ENCODE assay signal across 11 cellular contexts in the genomic region with DNA sequence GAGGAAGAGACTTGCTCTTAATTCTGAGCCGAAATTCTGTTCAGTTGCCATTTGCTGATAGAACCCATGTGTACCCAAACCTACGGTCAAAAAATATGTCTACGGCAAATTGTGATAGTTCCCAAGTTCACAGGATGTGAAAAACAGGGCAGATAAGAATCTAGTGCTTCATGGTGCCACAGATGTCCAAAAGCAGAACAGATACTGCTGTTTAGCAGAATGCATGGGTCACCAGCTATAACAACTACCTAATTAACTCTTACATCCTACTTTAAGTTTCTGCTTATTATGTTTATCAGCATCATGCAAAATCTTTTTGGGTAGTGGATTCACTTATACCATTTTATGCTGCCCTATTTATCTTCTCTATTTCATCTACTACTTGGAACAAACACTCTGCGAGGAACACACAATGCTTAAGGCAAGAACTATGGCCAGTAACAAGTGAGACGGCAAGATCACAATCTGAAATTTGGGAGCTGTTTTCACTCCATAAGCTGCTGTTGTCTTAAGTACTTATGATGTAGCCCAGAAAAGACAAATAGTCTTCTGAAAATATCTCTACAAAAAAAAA.
DNase-seq lines count a peak whose midpoint lies in the region; ATAC-seq and TF ChIP-seq lines count a peak whose summit lies in the region.
"Had no signal": no experiment of that assay in that cellular context is flagged by ENCODE, and none has a peak within 500 bp of the region (broad histone marks: within the 10 kb centered on the region; RNA-seq: fewer than 3 reads in every experiment).

No MANE protein-coding gene starts in this region.

- no peak overlapping the region for H3K27ac ChIP-seq in foreskin keratinocyte
- H3K27ac ChIP-seq: A549, pancreas had no signal

- TF ChIP-seq CTCF in NB4 (IDR thresholded peaks at IDR 0.05; ENCODE audit: low read depth, low read length) (no peak), foreskin keratinocyte (conservative IDR thresholded peaks at IDR 0.05) (no peak)

- ATAC-seq in GM19395 (IDR thresholded peaks at IDR 0.05; ENCODE audit: unreplicated experiment) (peak; percentile 96), HG02943 (IDR thresholded peaks at IDR 0.05; ENCODE audit: low read depth, unreplicated experiment) (peak; percentile 99), foreskin keratinocyte (no peak)
- ATAC-seq: A549, pancreas had no signal

- no peak for TF ChIP-seq POLR2A in NB4 (IDR thresholded peaks at IDR 0.05; ENCODE audit: extremely low read depth, insufficient read length)

- H3K4me3 ChIP-seq in NB4 (ENCODE audit: low read depth, low read length), result no peak overlapping the region
- H3K4me3 ChIP-seq: A549, pancreas had no signal

- no peaks in the 10 kb centered on the region for H3K27me3 ChIP-seq in foreskin keratinocyte
- H3K27me3 ChIP-seq: pancreas had no signal

- DNase-seq in CD1c-positive myeloid dendritic cell (ENCODE audit: extremely low spot score) (peak; percentile 31), NB4 (ENCODE audit: low read depth) (peak; percentile 2), cortex of kidney (lab: John Stamatoyannopoulos, UW) (no peak), GDM1 (lab: John Stamatoyannopoulos, UW) (no peak), OCI-M2 (lab: John Stamatoyannopoulos, UW; ENCODE audit: unreplicated experiment) (no peak), foreskin keratinocyte (no peak)
- DNase-seq: kidney glomerular epithelial cell, pancreas had no signal

- no peaks in the 10 kb centered on the region for H3K4me1 ChIP-seq in foreskin keratinocyte
- H3K4me1 ChIP-seq: A549, pancreas had no signal

Comparison
In these comparisons a context has a peak if more than half of its experiments do, and no peak if none do; other contexts are left out.
1. DNase-seq: peak in CD1c-positive myeloid dendritic cell (single experiment) and NB4 (single experiment); none in cortex of kidney (single experiment), GDM1 (single experiment), OCI-M2 (single experiment) and foreskin keratinocyte (0 of 2).